Comparison of ENCODE assay signal across 25 cellular contexts in genomic region chr3:9859530-9860025, GRCh38. TPM values are rescaled to one million over a fixed set of nuclear protein-coding genes. Genes with fewer than 3 reads are reported as not detected.
"Had no signal": no experiment of that assay in that cellular context is flagged by ENCODE, and none has a peak within 500 bp of the region (broad histone marks: within the 10 kb centered on the region; RNA-seq: fewer than 3 reads in every experiment).

No MANE protein-coding gene starts in this region.

- ATAC-seq: foreskin keratinocyte; left lobe of liver; mucosa of descending colon; naive thymus-derived CD8-positive, alpha-beta T cell; psoas muscle; sciatic nerve had no signal

- DNase-seq: caudate nucleus; effector CD4-positive, alpha-beta T cell; endodermal cell; erythroblast; foreskin keratinocyte; head of caudate nucleus; hippocampal formation; mammary epithelial cell; mucosa of descending colon; naive thymus-derived CD8-positive, alpha-beta T cell; occipital lobe; psoas muscle; retina; stimulated activated CD4-positive, alpha-beta T cell treated with anti-CD3 and anti-CD28 coated beads, Interleukin-2, amount 100 ng/mL, for 24 hours; stimulated activated CD4-positive, alpha-beta T cell treated with anti-CD3 and anti-CD28 coated beads, Interleukin-4, amount 100 ng/mL, for 4 hours; stimulated activated naive CD4-positive, alpha-beta T cell treated with Interleukin-2 at 50 U/mL for 16 hours; trophoblast cell had no signal

- H3K4me3 Mint-ChIP-seq: endodermal cell; naive thymus-derived CD8-positive, alpha-beta T cell; neural progenitor cell had no signal

- H3K36me3 Mint-ChIP-seq: naive thymus-derived CD8-positive, alpha-beta T cell; neural progenitor cell had no signal

- H3K9me3 Mint-ChIP-seq: endodermal cell; naive thymus-derived CD8-positive, alpha-beta T cell had no signal

RNA-seq across cellular contexts. Expression of gene CIDEC, which starts 20.5 kb away (rescaled TPM):
- total RNA-seq: chondrocyte, dermis microvascular lymphatic vessel endothelial cell, endodermal cell, endothelial cell of umbilical vein, foreskin keratinocyte, occipital lobe, urinary bladder had no signal

RNA-seq across cellular contexts. Expression of gene IL17RE, which starts 43.1 kb away (rescaled TPM):
- total RNA-seq: occipital lobe, skeletal muscle tissue had no signal
